In the genomic region with DNA sequence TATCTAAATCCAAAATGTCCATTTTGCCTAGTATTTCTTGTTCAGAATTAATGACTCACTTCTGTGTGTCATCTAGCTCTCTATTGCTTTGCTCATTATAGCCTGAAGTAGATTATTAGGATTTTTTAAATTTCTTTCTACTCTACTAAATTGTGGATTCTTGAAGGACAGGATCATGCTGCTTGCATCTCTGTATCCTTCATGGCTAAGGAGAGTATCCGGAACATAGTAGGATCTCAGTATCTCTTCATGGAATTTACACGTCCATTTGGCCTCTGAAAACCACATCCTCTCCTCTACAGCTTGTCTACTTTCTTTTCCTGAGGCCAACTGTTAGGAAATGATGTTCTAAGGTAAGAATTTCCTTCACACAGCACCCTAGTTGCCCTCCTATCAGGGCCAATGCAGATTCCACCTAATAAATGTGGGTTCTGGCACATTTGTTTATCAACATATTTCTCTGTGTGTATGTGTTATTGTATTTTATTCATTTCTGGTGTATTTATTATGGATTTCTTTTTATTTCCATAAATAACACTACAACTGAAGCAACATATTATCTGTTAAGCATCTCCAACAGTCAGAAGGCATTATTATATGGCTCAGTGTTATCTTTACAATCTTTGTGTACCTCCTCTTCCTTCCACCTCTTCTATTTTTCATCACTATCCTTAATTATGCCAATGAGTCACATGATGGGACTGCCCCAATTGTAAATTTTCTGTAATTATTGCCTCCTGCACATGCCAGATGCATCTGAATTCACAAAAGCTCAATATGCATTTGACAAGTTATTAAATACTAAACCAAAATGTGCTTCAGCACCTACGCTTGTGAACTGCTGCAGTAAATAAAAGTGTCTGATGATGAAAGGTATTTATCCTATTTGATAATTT, we compare ENCODE assay signal across 21 cellular contexts.
DNase-seq lines count a peak whose midpoint lies in the region; ATAC-seq, FAIRE-seq and TF ChIP-seq lines count a peak whose summit lies in the region.
"Had no signal": no experiment of that assay in that cellular context is flagged by ENCODE, and none has a peak within 500 bp of the region (broad histone marks: within the 10 kb centered on the region; RNA-seq: fewer than 3 reads in every experiment).

No MANE protein-coding gene starts in this region.

- ATAC-seq in SK-N-SH treated with all-trans-retinoic acid at 6 μM for 48 hours = peak; percentile 66
- peak; percentile 72 for ATAC-seq in foreskin keratinocyte
- no peak for ATAC-seq in HG03196 (IDR thresholded peaks at IDR 0.05; ENCODE audit: unreplicated experiment)
- ATAC-seq: activated CD4-positive, CD25-positive, alpha-beta regulatory T cell treated with anti-CD3 and anti-CD28 coated beads, Interleukin-2, amount 50 U/mL, for 24 hours; activated CD8-positive, alpha-beta memory T cell treated with anti-CD3 and anti-CD28 coated beads, Interleukin-2, amount 10 ng/mL, durations not matched to agents 7 days and 5 days; stimulated activated naive CD8-positive, alpha-beta T cell treated with anti-CD3 and anti-CD28 coated beads, Interleukin-15, amount 100 ng/mL, for 72 hours had no signal

- no peak for FAIRE-seq in small intestine (lab: Jason Lieb, UNC)

- H3K27me3 ChIP-seq in foreskin keratinocyte (no peaks in the 10 kb centered on the region), small intestine (ENCODE audit: control insufficient read depth in 2 of 2, insufficient read depth in 2 of 2, low read length in 2 of 2) (no peaks in the 10 kb centered on the region)
- H3K27me3 ChIP-seq: ascending aorta, MG63, uterus had no signal

- no peaks in the 10 kb centered on the region for H3K36me3 ChIP-seq in small intestine (ENCODE audit: control insufficient read depth in 2 of 2, insufficient read depth in 2 of 2, low read length in 2 of 2)
- H3K36me3 ChIP-seq: ascending aorta, MG63, uterus had no signal

- H3K9me3 ChIP-seq in small intestine (ENCODE audit: control insufficient read depth, low read depth) = no peaks in the 10 kb centered on the region
- H3K9me3 ChIP-seq: ascending aorta, MG63, uterus had no signal

- TF ChIP-seq CTCF in foreskin keratinocyte (conservative IDR thresholded peaks at IDR 0.05) = no peak

- H3K27ac ChIP-seq in foreskin keratinocyte = no peak overlapping the region
- no peak overlapping the region for H3K27ac ChIP-seq in small intestine (ENCODE audit: low read depth in 1 of 2, low read length in 1 of 2)
- H3K27ac ChIP-seq: ascending aorta, uterus had no signal

- H3K4me3 ChIP-seq in small intestine (ENCODE audit: low read depth in 1 of 2, low read length in 2 of 2) = no peak overlapping the region
- H3K4me3 ChIP-seq: ascending aorta, MG63, uterus had no signal

- 59 to 76% (median 65%) methylated on average over 3 of the region's 3 CpGs for WGBS in small intestine, 3 donors

- peak; percentile 51 for DNase-seq in AG08395 (ENCODE audit: low spot score)
- peak; percentile 90 for DNase-seq in HT1080 (ENCODE audit: low read depth)
- DNase-seq in foreskin keratinocyte = peak; percentile 38 to 77
- DNase-seq in nucleus accumbens (lab: John Stamatoyannopoulos, UW) = no peak
- no peak for DNase-seq in stimulated activated CD8-positive, alpha-beta memory T cell treated with anti-CD3 and anti-CD28 coated beads, Interleukin-4, amount 100 ng/mL, for 48 hours
- DNase-seq in small intestine = no peak
- DNase-seq: activated CD8-positive, alpha-beta memory T cell treated with anti-CD3 and anti-CD28 coated beads, Interleukin-2, amount 10 ng/mL, durations not matched to agents 7 days and 5 days; activated effector memory CD4-positive, alpha-beta T cell treated with anti-CD3 and anti-CD28 coated beads, Interleukin-2, amount 50 U/mL, for 16 hours; MG63; naive B cell; NCI-H2029 treated with DMSO at 0.1 percent for 48 hours; NCI-H524 treated with DMSO at 0.1 percent for 48 hours; posterior cingulate gyrus; stimulated activated CD4-positive, alpha-beta T cell treated with anti-CD3 and anti-CD28 coated beads, Interleukin-12 subunit alpha, Interleukin-12 subunit beta, amount 100 ng/mL, for 4 hours; stimulated activated naive CD8-positive, alpha-beta T cell treated with anti-CD3 and anti-CD28 coated beads, Interleukin-15, amount 100 ng/mL, for 72 hours; T-helper 2 cell; uterus had no signal

- H3K4me1 ChIP-seq in foreskin keratinocyte (peaks cover 43% of the 10 kb centered on the region), small intestine (ENCODE audit: control insufficient read depth in 2 of 2, insufficient read depth in 1 of 2, low read depth in 1 of 2, low read length in 1 of 2) (no peaks in the 10 kb centered on the region)
- H3K4me1 ChIP-seq: ascending aorta, uterus had no signal

TF ChIP-seq in SK-N-SH treated with all-trans-retinoic acid at 6 μM for 48 hours, 23 proteins besides CTCF, POLR2A, EP300 and RAD21:
- no peak for TF ChIP-seq TCF4 (CRISPR knock-in tag; IDR thresholded peaks at IDR 0.05; ENCODE audit: borderline replicate concordance)
- TF ChIP-seq PPARA (CRISPR knock-in tag; IDR thresholded peaks at IDR 0.05; ENCODE audit: borderline replicate concordance) = no peak
- TF ChIP-seq ZFP3 (CRISPR knock-in tag; IDR thresholded peaks at IDR 0.05) = no peak
- TF ChIP-seq BACH2 (CRISPR knock-in tag; IDR thresholded peaks at IDR 0.05; ENCODE audit: borderline replicate concordance) = no peak

Comparison
In these comparisons a context has a peak if more than half of its experiments do, and no peak if none do; other contexts are left out.
1. DNase-seq: peak in AG08395 (single experiment), HT1080 (single experiment) and foreskin keratinocyte (2 of 2); none in nucleus accumbens (0 of 56), stimulated activated CD8-positive, alpha-beta memory T cell treated with anti-CD3 and anti-CD28 coated beads, Interleukin-4, amount 100 ng/mL, for 48 hours (single experiment) and small intestine (single experiment).